In genomic region chr10:12380999-12381398, GRCh38 we compare ENCODE assay signal across 28 cellular contexts. TPM values are rescaled to one million over a fixed set of nuclear protein-coding genes. Genes with fewer than 3 reads are reported as not detected.
"Had no signal": no experiment of that assay in that cellular context is flagged by ENCODE, and none has a peak within 500 bp of the region (broad histone marks: within the 10 kb centered on the region; RNA-seq: fewer than 3 reads in every experiment).

No MANE protein-coding gene starts in this region.

- H3K4me1 ChIP-seq: ascending aorta, SJSA1 had no signal

- H3K36me3 ChIP-seq: ascending aorta, cardiac muscle cell, MG63, SJSA1 had no signal

- H3K36me3 Mint-ChIP-seq: activated naive CD4-positive, alpha-beta T cell treated with anti-CD3 and anti-CD28 coated beads, Interleukin-2, amount 10 ng/mL, durations not matched to agents 7 days and 5 days had no signal

- H3K9me3 Mint-ChIP-seq: central memory CD8-positive, alpha-beta T cell had no signal

- H3K27me3 Mint-ChIP-seq: activated CD4-positive, alpha-beta T cell treated with anti-CD3 and anti-CD28 coated beads, Interleukin-2, amount 10 ng/mL, durations not matched to agents 7 days and 5 days; activated CD8-positive, alpha-beta T cell treated with anti-CD3 and anti-CD28 coated beads for 36 hours; activated naive CD4-positive, alpha-beta T cell treated with anti-CD3 and anti-CD28 coated beads, Interleukin-2, amount 10 ng/mL, durations not matched to agents 7 days and 5 days; activated naive CD8-positive, alpha-beta T cell; central memory CD8-positive, alpha-beta T cell had no signal

- H3K4me3 Mint-ChIP-seq: activated CD4-positive, alpha-beta T cell treated with anti-CD3 and anti-CD28 coated beads, Interleukin-2, amount 10 ng/mL, durations not matched to agents 7 days and 5 days; activated CD8-positive, alpha-beta T cell treated with anti-CD3 and anti-CD28 coated beads for 36 hours; activated naive CD4-positive, alpha-beta T cell treated with anti-CD3 and anti-CD28 coated beads, Interleukin-2, amount 10 ng/mL, durations not matched to agents 7 days and 5 days; activated naive CD8-positive, alpha-beta T cell; activated T-cell treated with anti-CD3 and anti-CD28 coated beads, Interleukin-2, amount 50 U/mL, for 4 hours; central memory CD8-positive, alpha-beta T cell; T-helper 1 cell treated with Interleukin-12 subunit alpha and Interleukin-12 subunit beta and Interleukin-4 antibody, amounts not matched to agents 30 μg/mL and 1 μg/mL, for 36 hours; T-helper 2 cell treated with Interferon-gamma antibody and Interleukin-4, amounts not matched to agents 5 μg/mL and 100 μg/mL, for 36 hours had no signal

- H3K9me3 ChIP-seq: MG63, SJSA1, SK-N-SH had no signal

- ATAC-seq: Panc1 had no signal

- H3K4me1 Mint-ChIP-seq: activated CD4-positive, alpha-beta T cell treated with anti-CD3 and anti-CD28 coated beads, Interleukin-2, amount 10 ng/mL, durations not matched to agents 7 days and 5 days; activated naive CD4-positive, alpha-beta T cell treated with anti-CD3 and anti-CD28 coated beads, Interleukin-2, amount 10 ng/mL, durations not matched to agents 7 days and 5 days had no signal

- H3K4me3 ChIP-seq: ascending aorta, cardiac muscle cell, MG63, SJSA1 had no signal

- DNase-seq: activated CD4-positive, alpha-beta T cell treated with anti-CD3 and anti-CD28 coated beads, Interleukin-2, amount 10 ng/mL, durations not matched to agents 7 days and 5 days; activated CD8-positive, alpha-beta T cell treated with anti-CD3 and anti-CD28 coated beads for 36 hours; activated naive CD4-positive, alpha-beta T cell treated with anti-CD3 and anti-CD28 coated beads, Interleukin-2, amount 10 ng/mL, durations not matched to agents 7 days and 5 days; activated T-cell treated with anti-CD3 and anti-CD28 coated beads, Interleukin-2, amount 50 U/mL, for 4 hours; amygdala; Kasumi-1; KG1; MG63; NCI-H1048; NCI-H1105 treated with DMSO at 0.1 percent for 48 hours; NCI-H1436; NCI-H1694; NCI-H1930; NCI-H2081 treated with DMSO at 0.1 percent for 48 hours; NCI-H226; NCI-H446 treated with DMSO at 0.1 percent for 48 hours; NCI-H524; SHP77 had no signal

- H3K27ac Mint-ChIP-seq: activated CD4-positive, alpha-beta T cell treated with anti-CD3 and anti-CD28 coated beads, Interleukin-2, amount 10 ng/mL, durations not matched to agents 7 days and 5 days; activated naive CD4-positive, alpha-beta T cell treated with anti-CD3 and anti-CD28 coated beads, Interleukin-2, amount 10 ng/mL, durations not matched to agents 7 days and 5 days; T-helper 1 cell treated with Interleukin-12 subunit alpha and Interleukin-12 subunit beta and Interleukin-4 antibody, amounts not matched to agents 30 μg/mL and 1 μg/mL, for 36 hours; T-helper 2 cell treated with Interferon-gamma antibody and Interleukin-4, amounts not matched to agents 5 μg/mL and 100 μg/mL, for 36 hours had no signal

RNA-seq across cellular contexts. Expression of gene CAMK1D, which starts 31.7 kb away (rescaled TPM):
- total RNA-seq: RPMI7951 had no signal
